In genomic region chr17:35010093-35010492, GRCh38 we compare ENCODE assay signal across 27 cellular contexts. TPM values are rescaled to one million over a fixed set of nuclear protein-coding genes. Genes with fewer than 3 reads are reported as not detected.
DNase-seq lines count a peak whose midpoint lies in the region; ATAC-seq, FAIRE-seq and TF ChIP-seq lines count a peak whose summit lies in the region.
"Had no signal": no experiment of that assay in that cellular context is flagged by ENCODE, and none has a peak within 500 bp of the region (broad histone marks: within the 10 kb centered on the region; RNA-seq: fewer than 3 reads in every experiment).

No MANE protein-coding gene starts in this region.

- no peaks in the 10 kb centered on the region for H3K27me3 Mint-ChIP-seq in CD4-positive, CD25-positive, alpha-beta regulatory T cell
- H3K27me3 Mint-ChIP-seq in activated T-helper 1 cell treated with anti-CD3 and anti-CD28 coated beads, Interleukin-12 subunit alpha, Interleukin-12 subunit beta, Interleukin-2, Interleukin-4 antibody, amounts not matched to agents 30 ng/mL and 10 ng/mL and 1 ng/mL, durations not matched to agents 14 hours and 24 hours and 36 hours (ENCODE audit: insufficient read depth) = no peaks in the 10 kb centered on the region
- H3K27me3 Mint-ChIP-seq: stimulated activated memory B cell treated with anti-CD40 and anti-IgM and Interleukin-4, amounts not matched to agents 10 μg/mL and 1 μg/mL and 100 μg/mL, for 72 hours had no signal

- no peaks in the 10 kb centered on the region for H3K9me1 ChIP-seq in K562 (ENCODE audit: control insufficient read depth, insufficient read depth, low read length)

- POLR2A ChIA-PET in K562 (lab: Yijun Ruan, JAX) = interaction anchor here (0.7 to 1.4 kb wide), 2 partner anchors 13 to 33 kb away, joined by 3 to 4 read pairs; no protein-coding TSS in a partner anchor

- no peak overlapping the region for H3K18ac ChIP-seq in mesendoderm (ENCODE audit: low read length)

- 73% methylated on average over 3 of the region's 3 CpGs for WGBS in K562 (ENCODE audit: insufficient coverage, low coverage, missing lambda C conversion rate)
- no CpG with 5 or more reads among the region's 3 CpGs for WGBS in mesendoderm (ENCODE audit: extremely low coverage, insufficient coverage, low lambda C conversion rate)

- no peak overlapping the region for H3K9ac ChIP-seq in K562 (ENCODE audit: insufficient read depth in 1 of 2, low read depth in 2 of 2, low read length in 2 of 2)
- no peak overlapping the region for H3K9ac ChIP-seq in mesendoderm (ENCODE audit: low read length)

- H3K4me1 ChIP-seq in CD4-positive, CD25-positive, alpha-beta regulatory T cell (ENCODE audit: control insufficient read depth, insufficient read depth, low read length, poor library complexity, severe bottlenecking) = no peaks in the 10 kb centered on the region
- no peaks in the 10 kb centered on the region for H3K4me1 ChIP-seq in K562 (replicated peaks in 1 of 2; ENCODE audit: control insufficient read depth in 2 of 2, insufficient read depth in 2 of 2, low read length in 2 of 2)
- H3K4me1 ChIP-seq in mesendoderm (ENCODE audit: control insufficient read depth, low read depth, low read length) = no peaks in the 10 kb centered on the region
- H3K4me1 ChIP-seq: upper lobe of left lung had no signal

- H3K4me2 ChIP-seq in K562 (ENCODE audit: insufficient read depth, low read length) (no peak overlapping the region), mesendoderm (ENCODE audit: low read length) (no peak overlapping the region)

- no peak overlapping the region for H3K4me3 Mint-ChIP-seq in CD4-positive, CD25-positive, alpha-beta regulatory T cell
- H3K4me3 Mint-ChIP-seq in activated T-helper 1 cell treated with anti-CD3 and anti-CD28 coated beads, Interleukin-12 subunit alpha, Interleukin-12 subunit beta, Interleukin-2, Interleukin-4 antibody, amounts not matched to agents 30 ng/mL and 10 ng/mL and 1 ng/mL, durations not matched to agents 14 hours and 24 hours and 36 hours = no peak overlapping the region
- H3K4me3 Mint-ChIP-seq: brain; nephron progenitor cell; stimulated activated memory B cell treated with anti-CD40 and anti-IgM and Interleukin-4, amounts not matched to agents 10 μg/mL and 1 μg/mL and 100 μg/mL, for 72 hours had no signal

- H3K27me3 ChIP-seq in CD4-positive, CD25-positive, alpha-beta regulatory T cell (ENCODE audit: control insufficient read depth, insufficient read depth, low read length) = no peaks in the 10 kb centered on the region
- H3K27me3 ChIP-seq in K562 (ENCODE audit: control insufficient read depth in 2 of 2, insufficient read depth in 2 of 2, low read length in 2 of 2) (no peaks in the 10 kb centered on the region), mesendoderm (ENCODE audit: insufficient read depth, low read length, poor library complexity) (no peaks in the 10 kb centered on the region)
- H3K27me3 ChIP-seq: upper lobe of left lung had no signal

- H3K27ac ChIP-seq in CD4-positive, CD25-positive, alpha-beta regulatory T cell (ENCODE audit: insufficient read depth, low read length, poor library complexity, severe bottlenecking) = peak overlapping the region; percentile 30
- no peak overlapping the region for H3K27ac ChIP-seq in K562 (ENCODE audit: extremely low read depth, low read depth, low read length)
- H3K27ac ChIP-seq in mesendoderm (ENCODE audit: low read depth, low read length) = no peak overlapping the region
- H3K27ac ChIP-seq: C4-2B, upper lobe of left lung, WERI-Rb-1 had no signal

- H4K5ac ChIP-seq in mesendoderm (ENCODE audit: low read length) = no peak overlapping the region

- intact Hi-C loops in K562 (cut with micrococcal nuclease) = no loop called here
- intact Hi-C loops in activated T-helper 1 cell treated with anti-CD3 and anti-CD28 coated beads, Interleukin-12 subunit alpha, Interleukin-12 subunit beta, Interleukin-2, Interleukin-4 antibody, amounts not matched to agents 30 ng/mL and 10 ng/mL and 1 ng/mL, durations not matched to agents 14 hours and 24 hours and 36 hours (cut with micrococcal nuclease) = no loop called here

- in situ Hi-C loops in K562 (cut with MboI) = no loop called here

- H3K36me3 ChIP-seq in CD4-positive, CD25-positive, alpha-beta regulatory T cell (ENCODE audit: control insufficient read depth, insufficient read depth, low read length) = peaks cover 79% of the 10 kb centered on the region
- H3K36me3 ChIP-seq in K562 (ENCODE audit: control insufficient read depth, insufficient read depth, low read length) (peaks cover 54% of the 10 kb centered on the region), mesendoderm (ENCODE audit: control insufficient read depth, insufficient read depth, low read length) (peaks cover 2% of the 10 kb centered on the region)

- no peak overlapping the region for H3K56ac ChIP-seq in mesendoderm (ENCODE audit: low read length)

- H3K79me2 ChIP-seq in K562 (ENCODE audit: control insufficient read depth, insufficient read depth, low read length) (no peaks in the 10 kb centered on the region), mesendoderm (ENCODE audit: control insufficient read depth, insufficient read depth, low read length) (no peaks in the 10 kb centered on the region)

- H3K9me3 Mint-ChIP-seq in CD4-positive, CD25-positive, alpha-beta regulatory T cell = peaks cover 0 to 1% (median 0%) of the 10 kb centered on the region in 7 donors
- no peaks in the 10 kb centered on the region for H3K9me3 Mint-ChIP-seq in activated T-helper 1 cell treated with anti-CD3 and anti-CD28 coated beads, Interleukin-12 subunit alpha, Interleukin-12 subunit beta, Interleukin-2, Interleukin-4 antibody, amounts not matched to agents 30 ng/mL and 10 ng/mL and 1 ng/mL, durations not matched to agents 14 hours and 24 hours and 36 hours
- H3K9me3 Mint-ChIP-seq: brain; nephron progenitor cell; stimulated activated memory B cell treated with anti-CD40 and anti-IgM and Interleukin-4, amounts not matched to agents 10 μg/mL and 1 μg/mL and 100 μg/mL, for 72 hours had no signal

- no peaks in the 10 kb centered on the region for H3K9me3 ChIP-seq in CD4-positive, CD25-positive, alpha-beta regulatory T cell (ENCODE audit: control insufficient read depth in 2 of 2, low read length in 2 of 2)
- H3K9me3 ChIP-seq in K562 (replicated peaks; ENCODE audit: control insufficient read depth, insufficient read depth, low read depth, low read length) = no peaks in the 10 kb centered on the region
- H3K9me3 ChIP-seq: upper lobe of left lung had no signal

- H2BK120ac ChIP-seq in mesendoderm (ENCODE audit: low read depth, low read length) = no peak overlapping the region

- H4K20me1 ChIP-seq in K562 (replicated peaks; ENCODE audit: control insufficient read depth, insufficient read depth, low read length) = no peaks in the 10 kb centered on the region

- no peak overlapping the region for H2AK5ac ChIP-seq in mesendoderm (ENCODE audit: low read length)

- no peak for DNase-seq in CD4-positive, CD25-positive, alpha-beta regulatory T cell
- DNase-seq in K562 (ENCODE audit: extremely low read depth in 1 of 4, low spot score in 3 of 4) (no peak), mesendoderm (peak; percentile 15), NCI-H524 (lab: John Stamatoyannopoulos, UW) (no peak)
- no peak for DNase-seq in activated T-helper 1 cell treated with anti-CD3 and anti-CD28 coated beads, Interleukin-12 subunit alpha, Interleukin-12 subunit beta, Interleukin-2, Interleukin-4 antibody, amounts not matched to agents 30 ng/mL and 10 ng/mL and 1 ng/mL, durations not matched to agents 14 hours and 24 hours and 36 hours (ENCODE audit: low spot score)
- DNase-seq: activated CD4-positive, alpha-beta T cell treated with anti-CD3 and anti-CD28 coated beads for 48 hours; activated naive CD4-positive, alpha-beta T cell; activated T-cell treated with anti-CD3 and anti-CD28 coated beads, Interleukin-2, amount 50 U/mL, for 48 hours; Calu3; DMS79 treated with DMSO at 0.1 percent for 48 hours; GF-D8; glutamatergic neuron; Kasumi-1; left colon; mammary epithelial cell; NCI-H1436; NCI-H2081; NCI-H526; nephron progenitor cell; NK-92 treated with Interleukin-12 subunit alpha and Interleukin-12 subunit beta, amount 100 ng/mL, for 24 hours; retina; upper lobe of left lung; WERI-Rb-1 had no signal

- no peak for FAIRE-seq in K562 (lab: Jason Lieb, UNC)

- no peak for TF ChIP-seq CTCF in K562 (IDR thresholded peaks at IDR 0.05 in 2 of 3, conservative IDR thresholded peaks at IDR 0.05 in 1 of 3; ENCODE audit: insufficient read depth in 2 of 3, low read depth in 1 of 3, low read length in 3 of 3)

- no peak overlapping the region for H3K23ac ChIP-seq in mesendoderm (ENCODE audit: low read length)

- H2AFZ ChIP-seq in K562 (ENCODE audit: low read depth, low read length) = no peak overlapping the region

- no peak for TF ChIP-seq RAD21 in K562 (CRISPR knock-in tag; conservative IDR thresholded peaks at IDR 0.05 in 1 of 2, IDR thresholded peaks at IDR 0.05 in 1 of 2)

- ATAC-seq in CD4-positive, CD25-positive, alpha-beta regulatory T cell (ENCODE audit: low read depth in 2 of 2) = no peak
- no peak for ATAC-seq in K562
- ATAC-seq: HCT116; left colon; stimulated activated memory B cell treated with anti-CD40 and anti-IgM and Interleukin-4, amounts not matched to agents 10 μg/mL and 1 μg/mL and 100 μg/mL, for 72 hours had no signal

- no peak for TF ChIP-seq POLR2A in K562 (conservative IDR thresholded peaks at IDR 0.05)

- no peak for TF ChIP-seq EP300 in K562 (IDR thresholded peaks at IDR 0.05; ENCODE audit: low read length)

- H2BK15ac ChIP-seq in mesendoderm (replicated peaks; ENCODE audit: low read depth) = no peak overlapping the region

- H3K4me3 ChIP-seq in CD4-positive, CD25-positive, alpha-beta regulatory T cell (ENCODE audit: low read depth, low read length) = no peak overlapping the region
- H3K4me3 ChIP-seq in K562 (no peak overlapping the region), mesendoderm (ENCODE audit: low read length) (no peak overlapping the region)
- H3K4me3 ChIP-seq: upper lobe of left lung had no signal

- no peak overlapping the region for H2BK5ac ChIP-seq in mesendoderm (ENCODE audit: low read length)

- H3K79me1 ChIP-seq in mesendoderm (ENCODE audit: low read length) = no peaks in the 10 kb centered on the region

- H3K4ac ChIP-seq in mesendoderm (ENCODE audit: low read depth, low read length) = no peak overlapping the region

- BruUV-seq in K562 (replicated peaks; lab: Mats Ljungman, UMichigan) = no TSS peak

- H3K36me3 Mint-ChIP-seq in CD4-positive, CD25-positive, alpha-beta regulatory T cell = peaks cover 42% of the 10 kb centered on the region
- peaks cover 42% of the 10 kb centered on the region for H3K36me3 Mint-ChIP-seq in activated T-helper 1 cell treated with anti-CD3 and anti-CD28 coated beads, Interleukin-12 subunit alpha, Interleukin-12 subunit beta, Interleukin-2, Interleukin-4 antibody, amounts not matched to agents 30 ng/mL and 10 ng/mL and 1 ng/mL, durations not matched to agents 14 hours and 24 hours and 36 hours (ENCODE audit: low read depth)

- H3K27ac Mint-ChIP-seq in CD4-positive, CD25-positive, alpha-beta regulatory T cell = peak overlapping the region in 1 of 3 donors; percentile 54
- no peak overlapping the region for H3K27ac Mint-ChIP-seq in activated T-helper 1 cell treated with anti-CD3 and anti-CD28 coated beads, Interleukin-12 subunit alpha, Interleukin-12 subunit beta, Interleukin-2, Interleukin-4 antibody, amounts not matched to agents 30 ng/mL and 10 ng/mL and 1 ng/mL, durations not matched to agents 14 hours and 24 hours and 36 hours
- H3K27ac Mint-ChIP-seq: stimulated activated memory B cell treated with anti-CD40 and anti-IgM and Interleukin-4, amounts not matched to agents 10 μg/mL and 1 μg/mL and 100 μg/mL, for 72 hours had no signal

- CTCF ChIA-PET in K562 (lab: Yijun Ruan, JAX; ENCODE audit: low intra/inter-chr PET ratio) = no interaction called here

- no peak overlapping the region for H4K8ac ChIP-seq in mesendoderm (ENCODE audit: low read depth, low read length)

- H3K4me1 Mint-ChIP-seq in CD4-positive, CD25-positive, alpha-beta regulatory T cell = peaks cover 0 to 13% (median 10%) of the 10 kb centered on the region in 4 donors
- H3K4me1 Mint-ChIP-seq in activated T-helper 1 cell treated with anti-CD3 and anti-CD28 coated beads, Interleukin-12 subunit alpha, Interleukin-12 subunit beta, Interleukin-2, Interleukin-4 antibody, amounts not matched to agents 30 ng/mL and 10 ng/mL and 1 ng/mL, durations not matched to agents 14 hours and 24 hours and 36 hours (ENCODE audit: low read depth) = no peaks in the 10 kb centered on the region
- H3K4me1 Mint-ChIP-seq: brain; stimulated activated memory B cell treated with anti-CD40 and anti-IgM and Interleukin-4, amounts not matched to agents 10 μg/mL and 1 μg/mL and 100 μg/mL, for 72 hours had no signal

RNA-seq across cellular contexts. Expression of gene LIG3, which starts 29.8 kb away (rescaled TPM):
- 39.1 TPM for total RNA-seq in CD4-positive, CD25-positive, alpha-beta regulatory T cell
- 10 to 100 TPM in 3 of 4 donors, 1 to 10 TPM in 1; 9.5 to 11.4 (median 10.5) TPM for polyA plus RNA-seq in CD4-positive, CD25-positive, alpha-beta regulatory T cell
- total RNA-seq in K562 (2011; cell fraction: chromatin; rRNA removed; ENCODE audit: low replicate concordance) = 259 and 365 TPM in 2 replicates
- 160 and 166 TPM in 2 replicates for total RNA-seq in K562 (2011; cell fraction: nucleolus; rRNA removed)
- total RNA-seq in K562 (2011; cell fraction: nucleoplasm; rRNA removed) = 160 and 180 TPM in 2 replicates
- total RNA-seq in K562 (2014; rRNA removed) (64.1 and 75.0 TPM in 2 replicates), K562 (2014; rRNA removed; fragmentation: Illumina TruSeq; extraction: Trizol) (36.8 and 42.5 TPM in 2 replicates), K562 (2015; rRNA removed; fragmentation: Illumina TruSeq; extraction: Trizol) (33.4 and 38.4 TPM in 2 replicates), K562 (2021) (55.4 and 55.6 TPM in 2 replicates)
- polyA plus RNA-seq in K562 (2011; rRNA removed) (50.6 and 68.2 TPM in 2 replicates), K562 (2014; fragmentation: Illumina TruSeq; extraction: Trizol) (40.3 and 43.0 TPM in 2 replicates), K562 (2014; fragmentation: Nextera tagmentation; extraction: Ambion mirVana) (10 to 100 TPM in 1 of 2 experiments, 1 to 10 TPM in 1; 7.6 to 21.5 TPM), K562 (2014; rRNA removed) (52.3 and 54.3 TPM in 2 replicates)
- polyA plus RNA-seq in K562 (2011; cell fraction: cytosol; rRNA removed) = 45.2 and 57.5 TPM in 2 replicates
- 127 and 136 TPM in 2 replicates for polyA plus RNA-seq in K562 (2011; cell fraction: nucleus; rRNA removed)
- polyA plus RNA-seq in K562 (2012) = 28.5 and 36.8 TPM in 2 replicates
- polyA minus RNA-seq in K562 (2011; rRNA and poly(A)+ RNA removed) = 87.1 and 136 TPM in 2 replicates
- polyA minus RNA-seq in K562 (2011; cell fraction: cytosol; rRNA and poly(A)+ RNA removed) = 46.8 and 65.5 TPM in 2 replicates
- 72.2 and 106 TPM in 2 replicates for polyA minus RNA-seq in K562 (2011; cell fraction: nucleus; rRNA and poly(A)+ RNA removed)
- polyA plus RNA-seq in mesendoderm (2013, experiment 1 of 2) = 42.3 TPM
- 42.2 TPM for polyA plus RNA-seq in mesendoderm (2013, experiment 2 of 2)
- 70.9 and 75.2 TPM in 2 replicates for total RNA-seq in activated T-helper 1 cell treated with anti-CD3 and anti-CD28 coated beads, Interleukin-12 subunit alpha, Interleukin-12 subunit beta, Interleukin-2, Interleukin-4 antibody, amounts not matched to agents 30 ng/mL and 10 ng/mL and 1 ng/mL, durations not matched to agents 14 hours and 24 hours and 36 hours

RNA-seq across cellular contexts. Expression of gene ZNF830, which starts 48.8 kb away (rescaled TPM):
- 36.4 TPM for total RNA-seq in CD4-positive, CD25-positive, alpha-beta regulatory T cell
- 10 to 100 TPM; 15.8 to 28.6 (median 21.0) TPM for polyA plus RNA-seq in CD4-positive, CD25-positive, alpha-beta regulatory T cell
- total RNA-seq in K562 (2011; cell fraction: chromatin; rRNA removed; ENCODE audit: low replicate concordance) = 16.9 and 33.8 TPM in 2 replicates
- total RNA-seq in K562 (2011; cell fraction: nucleolus; rRNA removed) = 14.3 and 16.5 TPM in 2 replicates
- 17.1 and 22.1 TPM in 2 replicates for total RNA-seq in K562 (2011; cell fraction: nucleoplasm; rRNA removed)
- total RNA-seq in K562 (2014; rRNA removed) = 16.2 and 28.7 TPM in 2 replicates
- total RNA-seq in K562 (2014; rRNA removed; fragmentation: Illumina TruSeq; extraction: Trizol) = 21.8 and 22.4 TPM in 2 replicates
- total RNA-seq in K562 (2015; rRNA removed; fragmentation: Illumina TruSeq; extraction: Trizol) = 24.7 and 28.0 TPM in 2 replicates
- 17.2 and 21.7 TPM in 2 replicates for total RNA-seq in K562 (2021)
- polyA plus RNA-seq in K562 (2011; rRNA removed) = 8.9 and 14.4 TPM in 2 replicates
- polyA plus RNA-seq in K562 (2011; cell fraction: cytosol; rRNA removed) = 4.6 and 5.0 TPM in 2 replicates
- 9.5 and 11.2 TPM in 2 replicates for polyA plus RNA-seq in K562 (2011; cell fraction: nucleus; rRNA removed)
- 10.2 and 13.3 TPM in 2 replicates for polyA plus RNA-seq in K562 (2012)
- 17.3 and 19.0 TPM in 2 replicates for polyA plus RNA-seq in K562 (2014; fragmentation: Illumina TruSeq; extraction: Trizol)
- polyA plus RNA-seq in K562 (2014; fragmentation: Nextera tagmentation; extraction: Ambion mirVana) = 10 to 100 TPM; 13.1 to 18.8 TPM
- 25.4 and 27.1 TPM in 2 replicates for polyA plus RNA-seq in K562 (2014; rRNA removed)
- polyA minus RNA-seq in K562 (2011; rRNA and poly(A)+ RNA removed) = 10.1 and 13.3 TPM in 2 replicates
- 2.8 and 3.7 TPM in 2 replicates for polyA minus RNA-seq in K562 (2011; cell fraction: cytosol; rRNA and poly(A)+ RNA removed)
- polyA minus RNA-seq in K562 (2011; cell fraction: nucleus; rRNA and poly(A)+ RNA removed) = 15.3 and 16.1 TPM in 2 replicates
- polyA plus RNA-seq in mesendoderm (2013, experiment 1 of 2) = 9.2 TPM
- 9.9 TPM for polyA plus RNA-seq in mesendoderm (2013, experiment 2 of 2)
- 28.0 and 29.7 TPM in 2 replicates for total RNA-seq in activated T-helper 1 cell treated with anti-CD3 and anti-CD28 coated beads, Interleukin-12 subunit alpha, Interleukin-12 subunit beta, Interleukin-2, Interleukin-4 antibody, amounts not matched to agents 30 ng/mL and 10 ng/mL and 1 ng/mL, durations not matched to agents 14 hours and 24 hours and 36 hours

RNA-seq across cellular contexts. Expression of gene CCT6B, which starts 48.8 kb away (rescaled TPM):
- 2.7 TPM for total RNA-seq in CD4-positive, CD25-positive, alpha-beta regulatory T cell
- polyA plus RNA-seq in CD4-positive, CD25-positive, alpha-beta regulatory T cell = 1 to 10 TPM; 1.3 to 4.2 (median 1.7) TPM
- total RNA-seq in K562 (2011; cell fraction: chromatin; rRNA removed; ENCODE audit: low replicate concordance) = 0.62 and 3.4 TPM in 2 replicates
- total RNA-seq in K562 (2011; cell fraction: nucleolus; rRNA removed) = 0.39 TPM in 1 of 2 replicates, not detected in the other
- total RNA-seq in K562 (2011; cell fraction: nucleoplasm; rRNA removed) = 0.46 and 0.59 TPM in 2 replicates
- 0.27 TPM in 1 of 2 replicates, not detected in the other for total RNA-seq in K562 (2014; rRNA removed)
- 0.89 and 0.91 TPM in 2 replicates for total RNA-seq in K562 (2014; rRNA removed; fragmentation: Illumina TruSeq; extraction: Trizol)
- 0.53 and 0.58 TPM in 2 replicates for total RNA-seq in K562 (2015; rRNA removed; fragmentation: Illumina TruSeq; extraction: Trizol)
- total RNA-seq in K562 (2021) = 0.36 and 0.51 TPM in 2 replicates
- polyA plus RNA-seq in K562 (2011; rRNA removed) = 0.64 and 0.79 TPM in 2 replicates
- 0.09 and 0.32 TPM in 2 replicates for polyA plus RNA-seq in K562 (2011; cell fraction: cytosol; rRNA removed)
- polyA plus RNA-seq in K562 (2011; cell fraction: nucleus; rRNA removed) = 0.27 and 0.56 TPM in 2 replicates
- polyA plus RNA-seq in K562 (2012) = 0.48 and 1.4 TPM in 2 replicates
- polyA plus RNA-seq in K562 (2014; fragmentation: Illumina TruSeq; extraction: Trizol) = 0.34 and 0.48 TPM in 2 replicates
- polyA plus RNA-seq in K562 (2014; fragmentation: Nextera tagmentation; extraction: Ambion mirVana) = under 1 TPM; 0.25 to 0.83 TPM
- polyA plus RNA-seq in K562 (2014; rRNA removed) = 0.67 and 0.69 TPM in 2 replicates
- 0.18 and 1.0 TPM in 2 replicates for polyA minus RNA-seq in K562 (2011; rRNA and poly(A)+ RNA removed)
- not detected in 2 replicates for polyA minus RNA-seq in K562 (2011; cell fraction: cytosol; rRNA and poly(A)+ RNA removed)
- polyA minus RNA-seq in K562 (2011; cell fraction: nucleus; rRNA and poly(A)+ RNA removed) = 0.40 and 0.44 TPM in 2 replicates
- polyA plus RNA-seq in mesendoderm (2013, experiment 1 of 2) = 0.84 TPM
- polyA plus RNA-seq in mesendoderm (2013, experiment 2 of 2) = 0.83 TPM
- 0.96 and 1.0 TPM in 2 replicates for total RNA-seq in activated T-helper 1 cell treated with anti-CD3 and anti-CD28 coated beads, Interleukin-12 subunit alpha, Interleukin-12 subunit beta, Interleukin-2, Interleukin-4 antibody, amounts not matched to agents 30 ng/mL and 10 ng/mL and 1 ng/mL, durations not matched to agents 14 hours and 24 hours and 36 hours

RNA-seq across cellular contexts. Expression of gene RFFL, which starts 53.4 kb away (rescaled TPM):
- total RNA-seq in CD4-positive, CD25-positive, alpha-beta regulatory T cell = 118 TPM
- 100 to 1,000 TPM in 1 of 4 donors, 10 to 100 TPM in 3; 69.8 to 128 (median 79.3) TPM for polyA plus RNA-seq in CD4-positive, CD25-positive, alpha-beta regulatory T cell
- total RNA-seq in K562 (2011; cell fraction: chromatin; rRNA removed; ENCODE audit: low replicate concordance) = 11.5 and 14.4 TPM in 2 replicates
- 9.2 and 10.5 TPM in 2 replicates for total RNA-seq in K562 (2011; cell fraction: nucleolus; rRNA removed)
- total RNA-seq in K562 (2011; cell fraction: nucleoplasm; rRNA removed) = 11.7 and 23.2 TPM in 2 replicates
- total RNA-seq in K562 (2014; rRNA removed) = 12.7 and 16.4 TPM in 2 replicates
- total RNA-seq in K562 (2014; rRNA removed; fragmentation: Illumina TruSeq; extraction: Trizol) = 12.5 and 12.8 TPM in 2 replicates
- total RNA-seq in K562 (2015; rRNA removed; fragmentation: Illumina TruSeq; extraction: Trizol) = 12.4 and 12.5 TPM in 2 replicates
- total RNA-seq in K562 (2021) = 18.1 and 19.3 TPM in 2 replicates
- 11.9 and 15.9 TPM in 2 replicates for polyA plus RNA-seq in K562 (2011; rRNA removed)
- 12.4 and 14.9 TPM in 2 replicates for polyA plus RNA-seq in K562 (2011; cell fraction: cytosol; rRNA removed)
- polyA plus RNA-seq in K562 (2011; cell fraction: nucleus; rRNA removed) = 4.3 and 7.3 TPM in 2 replicates
- polyA plus RNA-seq in K562 (2012) = 11.4 and 12.5 TPM in 2 replicates
- 13.7 and 13.9 TPM in 2 replicates for polyA plus RNA-seq in K562 (2014; fragmentation: Illumina TruSeq; extraction: Trizol)
- polyA plus RNA-seq in K562 (2014; fragmentation: Nextera tagmentation; extraction: Ambion mirVana) = 1 to 10 TPM; 3.4 to 3.7 TPM
- polyA plus RNA-seq in K562 (2014; rRNA removed) = 9.2 and 9.6 TPM in 2 replicates
- 21.2 and 39.4 TPM in 2 replicates for polyA minus RNA-seq in K562 (2011; rRNA and poly(A)+ RNA removed)
- polyA minus RNA-seq in K562 (2011; cell fraction: cytosol; rRNA and poly(A)+ RNA removed) = 16.7 and 19.7 TPM in 2 replicates
- 3.3 and 3.5 TPM in 2 replicates for polyA minus RNA-seq in K562 (2011; cell fraction: nucleus; rRNA and poly(A)+ RNA removed)
- polyA plus RNA-seq in mesendoderm (2013, experiment 1 of 2) = 10.7 TPM
- 10.8 TPM for polyA plus RNA-seq in mesendoderm (2013, experiment 2 of 2)
- total RNA-seq in activated T-helper 1 cell treated with anti-CD3 and anti-CD28 coated beads, Interleukin-12 subunit alpha, Interleukin-12 subunit beta, Interleukin-2, Interleukin-4 antibody, amounts not matched to agents 30 ng/mL and 10 ng/mL and 1 ng/mL, durations not matched to agents 14 hours and 24 hours and 36 hours = 28.1 and 28.2 TPM in 2 replicates
